In the genomic region with DNA sequence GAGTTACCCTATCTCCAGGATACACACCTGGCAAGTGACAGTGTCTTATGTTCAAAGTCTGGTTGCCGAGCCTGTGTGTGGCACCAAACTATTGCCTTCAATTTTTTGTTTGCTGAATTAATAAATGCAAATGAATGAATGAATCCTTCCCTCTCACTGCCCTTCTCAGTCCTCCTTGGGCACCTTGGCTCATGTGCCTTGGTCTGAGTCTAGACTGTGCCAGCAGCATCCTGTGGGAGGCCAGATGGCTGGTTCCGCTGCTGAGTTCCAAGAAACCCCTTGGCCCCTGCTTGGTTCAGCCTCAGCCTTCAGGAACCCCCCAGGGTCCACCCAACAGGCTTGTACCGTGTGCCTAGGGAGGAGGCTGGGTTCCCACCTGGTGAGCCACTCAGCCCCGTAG, we compare ENCODE assay signal across 11 cellular contexts. TPM values are rescaled to one million over a fixed set of nuclear protein-coding genes. Genes with fewer than 3 reads are reported as not detected.
DNase-seq lines count a peak whose midpoint lies in the region; ATAC-seq, FAIRE-seq and TF ChIP-seq lines count a peak whose summit lies in the region.
"Had no signal": no experiment of that assay in that cellular context is flagged by ENCODE, and none has a peak within 500 bp of the region (broad histone marks: within the 10 kb centered on the region; RNA-seq: fewer than 3 reads in every experiment).

No MANE protein-coding gene starts in this region.

- H3K4me3 Mint-ChIP-seq in nephron, result peak overlapping the region; percentile 63 to 96 (median 73)

- H3K4me3 ChIP-seq in body of pancreas, result no peak overlapping the region
- H3K4me3 ChIP-seq: SJCRH30 had no signal

- DNase-seq in GM18507 (ENCODE audit: extremely low spot score, insufficient read length, low read depth) (no peak), body of pancreas (no peak), sciatic nerve (ENCODE audit: low spot score) (no peak), kidney glomerular epithelial cell (lab: John Stamatoyannopoulos, UW) (no peak), NCI-H1092 (lab: John Stamatoyannopoulos, UW) (no peak)
- DNase-seq: NCI-H2029, SJCRH30 had no signal

- peaks cover 14% of the 10 kb centered on the region for H3K4me1 Mint-ChIP-seq in nephron

- TF ChIP-seq CTCF in 22Rv1 (IDR thresholded peaks at IDR 0.05) (no peak), body of pancreas (IDR thresholded peaks at IDR 0.05) (no peak), nephron (IDR thresholded peaks at IDR 0.05; ENCODE audit: unreplicated experiment in 3 of 3) (no peak)

- H3K36me3 ChIP-seq in body of pancreas (replicated peaks in 1 of 2; ENCODE audit: insufficient read depth in 1 of 2, low read depth in 2 of 2), result no peaks in the 10 kb centered on the region
- H3K36me3 ChIP-seq: SJCRH30 had no signal

- peak; percentile 18 for FAIRE-seq in GM18507 (lab: Jason Lieb, UNC)
- FAIRE-seq: endometrium had no signal

- H3K4me1 ChIP-seq in body of pancreas, result peaks cover 90% of the 10 kb centered on the region
- H3K4me1 ChIP-seq: SJCRH30 had no signal

- no peaks in the 10 kb centered on the region for H3K9me3 Mint-ChIP-seq in nephron

- 91% methylated on average over 3 of the region's 4 CpGs; no CpG with 5 or more reads in 1 of the 2 donors for WGBS in body of pancreas, 2 donors

- no peaks in the 10 kb centered on the region for H3K36me3 Mint-ChIP-seq in nephron (ENCODE audit: low read depth)

- no peaks in the 10 kb centered on the region for H3K27me3 Mint-ChIP-seq in nephron (ENCODE audit: low read depth)

- peak overlapping the region in 1 of 3 experiments; percentile 48 for H3K27ac Mint-ChIP-seq in nephron

- intact Hi-C loops in body of pancreas (cut with DNase I), result no loop called here
- intact Hi-C loops in sciatic nerve (cut with DNase I), result no loop called here

- H3K27ac ChIP-seq in 22Rv1 (peak overlapping the region; percentile 92), body of pancreas (peak overlapping the region; percentile 71 to 99 (median 98))
- H3K27ac ChIP-seq: SJCRH30 had no signal

- H3K9me3 ChIP-seq in body of pancreas, result no peaks in the 10 kb centered on the region
- H3K9me3 ChIP-seq: SJCRH30 had no signal

- H3K27me3 ChIP-seq in body of pancreas, result no peaks in the 10 kb centered on the region
- H3K27me3 ChIP-seq: SJCRH30 had no signal

- ATAC-seq in body of pancreas (no peak), sciatic nerve (no peak), GM21367 (IDR thresholded peaks at IDR 0.05; ENCODE audit: unreplicated experiment) (no peak)

- no peak for TF ChIP-seq POLR2A in body of pancreas (IDR thresholded peaks at IDR 0.05)

RNA-seq across cellular contexts. Expression of a gene that starts 31.0 kb away (rescaled TPM):
- 10 to 100 TPM; 23.1 to 27.2 TPM for total RNA-seq in body of pancreas
- total RNA-seq in sciatic nerve, result 67.7 TPM

RNA-seq across cellular contexts. Expression of a gene that starts 33.8 kb away (rescaled TPM):
- 10 to 100 TPM; 10.9 to 29.0 TPM for total RNA-seq in body of pancreas
- total RNA-seq in sciatic nerve, result 36.5 TPM

RNA-seq across cellular contexts. Expression of a gene that starts 52.9 kb away (rescaled TPM):
- total RNA-seq in body of pancreas, result 10 to 100 TPM; 15.5 to 19.2 TPM
- total RNA-seq in sciatic nerve, result 26.9 TPM

RNA-seq across cellular contexts. Expression of a gene that starts 53.4 kb away (rescaled TPM):
- 10 to 100 TPM; 32.7 to 75.5 TPM for total RNA-seq in body of pancreas
- 68.0 TPM for total RNA-seq in sciatic nerve
